ENCODE assay signal across 19 cellular contexts in the genomic region with DNA sequence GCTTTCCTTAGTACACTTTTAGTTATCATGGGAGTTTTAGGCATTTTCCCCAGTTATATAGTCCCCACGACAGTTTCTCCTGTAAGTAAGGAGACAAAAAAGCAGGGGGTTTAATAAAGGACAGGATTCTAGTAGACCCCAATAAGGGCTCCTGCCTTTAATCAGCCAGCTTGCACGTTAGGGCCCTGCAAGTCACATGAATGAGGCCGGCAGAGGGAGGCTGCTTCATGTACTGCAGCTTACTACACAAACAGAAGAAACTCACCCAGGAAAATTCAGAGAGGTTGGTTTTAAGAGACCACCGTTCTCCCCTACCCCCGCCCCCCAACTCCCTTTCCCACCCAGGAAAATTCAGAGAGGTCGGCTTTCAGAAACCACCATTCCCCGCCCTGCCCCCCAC.
"Had no signal": no experiment of that assay in that cellular context is flagged by ENCODE, and none has a peak within 500 bp of the region (broad histone marks: within the 10 kb centered on the region; RNA-seq: fewer than 3 reads in every experiment).

No MANE protein-coding gene starts in this region.

- H3K27me3 ChIP-seq: colonic mucosa, gastrocnemius medialis, hepatocyte, right atrium auricular region, upper lobe of left lung had no signal

- ATAC-seq: activated CD4-positive, alpha-beta T cell treated with anti-CD3 and anti-CD28 coated beads for 36 hours; activated naive CD4-positive, alpha-beta T cell treated with anti-CD3 and anti-CD28 coated beads, Interleukin-2, amount 50 U/mL, for 72 hours; activated T-cell treated with anti-CD3 and anti-CD28 coated beads, Interleukin-2, amount 50 U/mL, for 72 hours; left cardiac atrium; left ventricle myocardium superior had no signal

- H3K4me2 ChIP-seq: hepatocyte had no signal

- H3K79me2 ChIP-seq: hepatocyte had no signal

- H3K4me1 ChIP-seq: colonic mucosa, gastrocnemius medialis, right atrium auricular region, upper lobe of left lung had no signal

- H3K36me3 ChIP-seq: colonic mucosa, gastrocnemius medialis, right atrium auricular region, upper lobe of left lung had no signal

- H2AFZ ChIP-seq: hepatocyte had no signal

- H3K27ac ChIP-seq: colonic mucosa, gastrocnemius medialis, hepatocyte, right atrium auricular region, upper lobe of left lung had no signal

- H3K4me3 ChIP-seq: colonic mucosa, gastrocnemius medialis, hepatocyte, right atrium auricular region, upper lobe of left lung had no signal

- H3K9me3 ChIP-seq: colonic mucosa, gastrocnemius medialis, right atrium auricular region, upper lobe of left lung had no signal

- DNase-seq: activated CD4-positive, alpha-beta T cell treated with anti-CD3 and anti-CD28 coated beads for 36 hours; activated CD4-positive, alpha-beta T cell treated with anti-CD3 and anti-CD28 coated beads, Interleukin-2, amount 50 U/mL, for 4 hours; activated CD4-positive, CD25-positive, alpha-beta regulatory T cell; activated naive CD4-positive, alpha-beta T cell; activated T-cell treated with anti-CD3 and anti-CD28 coated beads for 4 hours; activated T-cell treated with anti-CD3 and anti-CD28 coated beads, Interleukin-2, amount 50 U/mL, for 72 hours; colonic mucosa; effector memory CD4-positive, alpha-beta T cell; left cardiac atrium; left ventricle myocardium superior; naive B cell; stimulated activated CD4-positive, alpha-beta T cell treated with anti-CD3 and anti-CD28 coated beads, Interleukin-15, amount 100 ng/mL, for 24 hours; stimulated activated naive CD4-positive, alpha-beta T cell treated with Interleukin-2 at 50 U/mL for 16 hours; T-helper 1 cell had no signal
